ENCODE assay signal across 1 cellular context in the genomic region with DNA sequence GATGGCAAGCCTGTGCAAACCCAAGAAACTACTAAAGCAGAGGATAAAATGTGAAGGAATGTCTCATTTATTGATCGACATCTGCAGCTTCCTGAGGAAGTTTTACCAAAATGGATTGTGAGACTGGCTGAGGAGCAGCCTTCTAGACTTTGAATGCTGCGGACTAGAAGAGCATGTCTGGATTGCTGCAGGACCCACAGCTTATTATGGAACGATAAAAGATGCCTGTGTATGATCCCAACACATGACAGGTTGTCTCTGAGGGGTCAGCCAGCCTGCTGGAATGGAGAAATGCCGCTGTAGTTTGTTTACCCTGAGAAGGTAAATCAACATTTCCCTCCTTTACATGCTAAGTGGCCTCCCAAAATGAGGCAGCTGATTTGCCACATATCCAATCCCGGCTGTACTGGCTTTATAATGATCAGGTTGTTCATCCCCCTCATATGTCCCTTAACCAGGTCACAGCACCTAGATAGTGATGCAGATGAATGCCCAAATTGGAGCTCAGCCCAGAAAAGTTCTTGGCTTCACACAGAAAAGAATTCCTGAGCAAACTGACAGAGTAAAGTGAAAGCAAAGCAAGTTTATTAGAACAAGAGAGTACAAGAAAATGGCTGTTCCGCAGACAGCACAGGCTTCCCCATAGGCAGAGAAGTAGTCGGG.
TF ChIP-seq lines count a peak whose summit lies in the region.

No MANE protein-coding gene starts in this region.

TF ChIP-seq in IMR-90, 13 proteins besides CTCF, POLR2A, EP300 and RAD21:
- TF ChIP-seq, protein P1, sequence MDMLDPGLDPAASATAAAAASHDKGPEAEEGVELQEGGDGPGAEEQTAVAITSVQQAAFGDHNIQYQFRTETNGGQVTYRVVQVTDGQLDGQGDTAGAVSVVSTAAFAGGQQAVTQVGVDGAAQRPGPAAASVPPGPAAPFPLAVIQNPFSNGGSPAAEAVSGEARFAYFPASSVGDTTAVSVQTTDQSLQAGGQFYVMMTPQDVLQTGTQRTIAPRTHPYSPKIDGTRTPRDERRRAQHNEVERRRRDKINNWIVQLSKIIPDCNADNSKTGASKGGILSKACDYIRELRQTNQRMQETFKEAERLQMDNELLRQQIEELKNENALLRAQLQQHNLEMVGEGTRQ (IDR thresholded peaks at IDR 0.05; ENCODE audit: low read depth, low read length) = no peak
- no peak for TF ChIP-seq RFX5 (IDR thresholded peaks at IDR 0.05; ENCODE audit: low read depth, low read length)
- TF ChIP-seq CHD1 (IDR thresholded peaks at IDR 0.05; ENCODE audit: low read depth, low read length) = no peak
- TF ChIP-seq BHLHE40 (IDR thresholded peaks at IDR 0.05; ENCODE audit: low read depth, low read length) = no peak
- TF ChIP-seq RCOR1 (IDR thresholded peaks at IDR 0.05; ENCODE audit: insufficient replicate concordance, low read length) = no peak
- no peak for TF ChIP-seq NFE2L2 (IDR thresholded peaks at IDR 0.05; ENCODE audit: low read depth, low read length)
- no peak for TF ChIP-seq CEBPB (IDR thresholded peaks at IDR 0.05; ENCODE audit: low read depth, low read length)
- TF ChIP-seq SMC3 (IDR thresholded peaks at IDR 0.05; ENCODE audit: low read depth, low read length) = no peak
- no peak for TF ChIP-seq FOS (IDR thresholded peaks at IDR 0.05; ENCODE audit: low read depth, low read length)
- TF ChIP-seq, protein P2, sequence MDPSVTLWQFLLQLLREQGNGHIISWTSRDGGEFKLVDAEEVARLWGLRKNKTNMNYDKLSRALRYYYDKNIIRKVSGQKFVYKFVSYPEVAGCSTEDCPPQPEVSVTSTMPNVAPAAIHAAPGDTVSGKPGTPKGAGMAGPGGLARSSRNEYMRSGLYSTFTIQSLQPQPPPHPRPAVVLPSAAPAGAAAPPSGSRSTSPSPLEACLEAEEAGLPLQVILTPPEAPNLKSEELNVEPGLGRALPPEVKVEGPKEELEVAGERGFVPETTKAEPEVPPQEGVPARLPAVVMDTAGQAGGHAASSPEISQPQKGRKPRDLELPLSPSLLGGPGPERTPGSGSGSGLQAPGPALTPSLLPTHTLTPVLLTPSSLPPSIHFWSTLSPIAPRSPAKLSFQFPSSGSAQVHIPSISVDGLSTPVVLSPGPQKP (IDR thresholded peaks at IDR 0.05; ENCODE audit: borderline replicate concordance, low read depth, low read length) = no peak
- TF ChIP-seq MXI1 (IDR thresholded peaks at IDR 0.05; ENCODE audit: borderline replicate concordance, low read depth, low read length) = no peak
- no peak for TF ChIP-seq MAFK (IDR thresholded peaks at IDR 0.05; ENCODE audit: low read depth, low read length)
- no peak for TF ChIP-seq MAZ (IDR thresholded peaks at IDR 0.05; ENCODE audit: borderline replicate concordance, low read depth, low read length)
